ENCODE assay signal across 11 cellular contexts in the genomic region with DNA sequence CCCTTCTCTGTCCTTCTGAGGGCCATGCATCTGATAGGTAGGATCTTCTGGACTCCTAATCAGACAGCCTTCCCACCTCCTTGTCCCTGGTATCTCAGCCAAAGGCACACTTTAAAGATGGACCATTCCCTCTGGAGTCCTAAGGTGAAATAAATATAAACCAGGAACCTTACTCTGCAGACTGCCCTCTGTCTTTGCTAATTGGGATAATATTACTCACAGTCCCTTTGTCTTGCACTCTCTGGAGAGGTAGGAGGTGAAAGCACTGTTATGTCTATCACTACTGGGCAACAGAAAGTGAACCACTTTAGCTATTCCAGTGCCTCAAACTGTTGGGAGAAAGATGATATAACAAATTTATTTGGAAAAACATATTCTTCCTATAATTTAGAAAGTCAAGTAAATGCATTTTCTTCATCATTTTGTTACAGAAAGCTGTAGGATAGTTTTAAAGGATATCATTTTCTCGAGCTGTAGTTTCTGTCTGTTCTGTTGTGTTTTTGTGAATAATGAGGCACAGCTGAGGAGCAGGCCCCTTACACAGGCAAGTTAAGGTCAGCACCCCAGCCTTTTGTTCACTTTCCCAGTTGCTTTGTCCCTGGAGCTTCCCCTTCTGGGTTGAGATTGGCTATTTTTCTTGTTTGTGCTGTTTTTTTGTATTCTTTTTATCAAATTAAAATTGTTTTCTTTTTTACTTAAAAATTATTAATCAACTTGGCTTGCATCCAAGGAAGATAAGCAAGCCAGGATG.
DNase-seq lines count a peak whose midpoint lies in the region; ATAC-seq and TF ChIP-seq lines count a peak whose summit lies in the region.
"Had no signal": no experiment of that assay in that cellular context is flagged by ENCODE, and none has a peak within 500 bp of the region (broad histone marks: within the 10 kb centered on the region; RNA-seq: fewer than 3 reads in every experiment).

No MANE protein-coding gene starts in this region.

- H3K27ac ChIP-seq in HEK293 (ENCODE audit: extremely low read depth, low read depth, low read length), result no peak overlapping the region

- no peaks in the 10 kb centered on the region for H3K4me1 Mint-ChIP-seq in stimulated activated effector memory CD8-positive, alpha-beta T cell treated with anti-CD3 and anti-CD28 coated beads, Interleukin-12 subunit alpha, Interleukin-12 subunit beta, amount 100 ng/mL, for 72 hours
- H3K4me1 Mint-ChIP-seq in stimulated activated naive B cell treated with anti-CD40 and anti-IgM and Interleukin-4, amounts not matched to agents 10 μg/mL and 1 μg/mL and 100 μg/mL, for 72 hours, result no peaks in the 10 kb centered on the region
- H3K4me1 Mint-ChIP-seq in activated naive CD4-positive, alpha-beta T cell treated with anti-CD3 and anti-CD28 coated beads, Interleukin-2, amount 10 ng/mL, durations not matched to agents 7 days and 5 days, result no peaks in the 10 kb centered on the region
- H3K4me1 Mint-ChIP-seq: activated naive CD4-positive, alpha-beta T cell treated with anti-CD3 and anti-CD28 coated beads, Interleukin-2, amount 50 U/mL, for 24 hours had no signal

- ATAC-seq in left lobe of liver (peak; percentile 29), GM18907 (IDR thresholded peaks at IDR 0.05; ENCODE audit: unreplicated experiment) (no peak)
- ATAC-seq in stimulated activated effector memory CD8-positive, alpha-beta T cell treated with anti-CD3 and anti-CD28 coated beads, Interleukin-12 subunit alpha, Interleukin-12 subunit beta, amount 100 ng/mL, for 72 hours, result peak; percentile 34
- ATAC-seq in stimulated activated naive B cell treated with anti-CD40 and anti-IgM and Interleukin-4, amounts not matched to agents 10 μg/mL and 1 μg/mL and 100 μg/mL, for 72 hours (replicated peaks), result no peak

- POLR2A ChIA-PET in HEK293 (lab: Yijun Ruan, JAX), result no interaction called here

- 0 out of 2 replicates have a peak, but pooled peaks cover 4% of the 10 kb centered on the region for H3K4me1 ChIP-seq in HEK293 (ENCODE audit: control insufficient read depth, insufficient read depth, low read length)

- H3K27ac Mint-ChIP-seq in stimulated activated effector memory CD8-positive, alpha-beta T cell treated with anti-CD3 and anti-CD28 coated beads, Interleukin-12 subunit alpha, Interleukin-12 subunit beta, amount 100 ng/mL, for 72 hours, result no peak overlapping the region
- H3K27ac Mint-ChIP-seq in stimulated activated naive B cell treated with anti-CD40 and anti-IgM and Interleukin-4, amounts not matched to agents 10 μg/mL and 1 μg/mL and 100 μg/mL, for 72 hours, result no peak overlapping the region
- H3K27ac Mint-ChIP-seq in activated naive CD4-positive, alpha-beta T cell treated with anti-CD3 and anti-CD28 coated beads, Interleukin-2, amount 10 ng/mL, durations not matched to agents 7 days and 5 days, result no peak overlapping the region
- H3K27ac Mint-ChIP-seq: activated naive CD4-positive, alpha-beta T cell treated with anti-CD3 and anti-CD28 coated beads, Interleukin-2, amount 50 U/mL, for 24 hours had no signal

- TF ChIP-seq CTCF in HEK293 (tag by site-specific recombination; IDR thresholded peaks at IDR 0.05), result no peak
- peak; percentile 18 for TF ChIP-seq CTCF in choroid plexus epithelial cell (conservative IDR thresholded peaks at IDR 0.05; ENCODE audit: low read depth, low read length)

- no peaks in the 10 kb centered on the region for H3K9me3 ChIP-seq in HEK293 (ENCODE audit: control insufficient read depth, insufficient read depth, low read depth, low read length)

- DNase-seq in choroid plexus epithelial cell (ENCODE audit: low read depth), result no peak
- no peak for DNase-seq in left lobe of liver (ENCODE audit: low spot score)
- no peak for DNase-seq in stimulated activated effector memory CD8-positive, alpha-beta T cell treated with anti-CD3 and anti-CD28 coated beads, Interleukin-12 subunit alpha, Interleukin-12 subunit beta, amount 100 ng/mL, for 72 hours (ENCODE audit: low spot score in 2 of 2)
- no peak for DNase-seq in stimulated activated naive B cell treated with anti-CD40 and anti-IgM and Interleukin-4, amounts not matched to agents 10 μg/mL and 1 μg/mL and 100 μg/mL, for 72 hours
- no peak for DNase-seq in ureter (ENCODE audit: low spot score)
- DNase-seq in activated naive CD4-positive, alpha-beta T cell treated with anti-CD3 and anti-CD28 coated beads, Interleukin-2, amount 10 ng/mL, durations not matched to agents 7 days and 5 days, result no peak
- DNase-seq: NCI-H1417 treated with DMSO at 0.1 percent for 48 hours, NCI-H526 treated with DMSO at 0.1 percent for 48 hours had no signal

- peaks cover 0 to 5% of the 10 kb centered on the region in 2 donors for H3K27me3 Mint-ChIP-seq in stimulated activated naive B cell treated with anti-CD40 and anti-IgM and Interleukin-4, amounts not matched to agents 10 μg/mL and 1 μg/mL and 100 μg/mL, for 72 hours
- peaks cover 5% of the 10 kb centered on the region for H3K27me3 Mint-ChIP-seq in activated naive CD4-positive, alpha-beta T cell treated with anti-CD3 and anti-CD28 coated beads, Interleukin-2, amount 10 ng/mL, durations not matched to agents 7 days and 5 days

- no peak overlapping the region for H3K4me3 Mint-ChIP-seq in stimulated activated effector memory CD8-positive, alpha-beta T cell treated with anti-CD3 and anti-CD28 coated beads, Interleukin-12 subunit alpha, Interleukin-12 subunit beta, amount 100 ng/mL, for 72 hours
- H3K4me3 Mint-ChIP-seq in stimulated activated naive B cell treated with anti-CD40 and anti-IgM and Interleukin-4, amounts not matched to agents 10 μg/mL and 1 μg/mL and 100 μg/mL, for 72 hours, result no peak overlapping the region
- H3K4me3 Mint-ChIP-seq in activated naive CD4-positive, alpha-beta T cell treated with anti-CD3 and anti-CD28 coated beads, Interleukin-2, amount 10 ng/mL, durations not matched to agents 7 days and 5 days, result no peak overlapping the region
- H3K4me3 Mint-ChIP-seq: activated naive CD4-positive, alpha-beta T cell treated with anti-CD3 and anti-CD28 coated beads, Interleukin-2, amount 50 U/mL, for 24 hours had no signal

- no peaks in the 10 kb centered on the region for H3K36me3 ChIP-seq in HEK293 (ENCODE audit: control insufficient read depth in 2 of 2, insufficient read depth in 1 of 2, low read length in 2 of 2)

- no peaks in the 10 kb centered on the region for H3K36me3 Mint-ChIP-seq in stimulated activated effector memory CD8-positive, alpha-beta T cell treated with anti-CD3 and anti-CD28 coated beads, Interleukin-12 subunit alpha, Interleukin-12 subunit beta, amount 100 ng/mL, for 72 hours
- no peaks in the 10 kb centered on the region for H3K36me3 Mint-ChIP-seq in stimulated activated naive B cell treated with anti-CD40 and anti-IgM and Interleukin-4, amounts not matched to agents 10 μg/mL and 1 μg/mL and 100 μg/mL, for 72 hours
- no peaks in the 10 kb centered on the region for H3K36me3 Mint-ChIP-seq in activated naive CD4-positive, alpha-beta T cell treated with anti-CD3 and anti-CD28 coated beads, Interleukin-2, amount 10 ng/mL, durations not matched to agents 7 days and 5 days
- H3K36me3 Mint-ChIP-seq: activated naive CD4-positive, alpha-beta T cell treated with anti-CD3 and anti-CD28 coated beads, Interleukin-2, amount 50 U/mL, for 24 hours had no signal

- CTCF ChIA-PET in HEK293 (lab: Yijun Ruan, JAX), result interaction anchor here (0.6 to 1.5 kb wide), 5 partner anchors 13 to 401 kb away, joined by 3 to 9 read pairs (median 4); no protein-coding TSS in a partner anchor
- CTCF ChIA-PET in activated naive CD4-positive, alpha-beta T cell treated with anti-CD3 and anti-CD28 coated beads, Interleukin-2, amount 10 ng/mL, durations not matched to agents 7 days and 5 days (lab: Charles Lee), result no interaction called here

- H3K4me3 ChIP-seq in HEK293 (ENCODE audit: low read depth, low read length), result no peak overlapping the region
- no peak overlapping the region for H3K4me3 ChIP-seq in choroid plexus epithelial cell (ENCODE audit: low read depth, low read length)

- no peaks in the 10 kb centered on the region for H3K9me3 Mint-ChIP-seq in stimulated activated effector memory CD8-positive, alpha-beta T cell treated with anti-CD3 and anti-CD28 coated beads, Interleukin-12 subunit alpha, Interleukin-12 subunit beta, amount 100 ng/mL, for 72 hours
- H3K9me3 Mint-ChIP-seq in stimulated activated naive B cell treated with anti-CD40 and anti-IgM and Interleukin-4, amounts not matched to agents 10 μg/mL and 1 μg/mL and 100 μg/mL, for 72 hours, result no peaks in the 10 kb centered on the region
- no peaks in the 10 kb centered on the region for H3K9me3 Mint-ChIP-seq in activated naive CD4-positive, alpha-beta T cell treated with anti-CD3 and anti-CD28 coated beads, Interleukin-2, amount 10 ng/mL, durations not matched to agents 7 days and 5 days
- H3K9me3 Mint-ChIP-seq: activated naive CD4-positive, alpha-beta T cell treated with anti-CD3 and anti-CD28 coated beads, Interleukin-2, amount 50 U/mL, for 24 hours had no signal

TF ChIP-seq in HEK293, 187 proteins besides CTCF, POLR2A, EP300 and RAD21:
- peak; percentile 82; the same call in 1 of the 2 replicates for TF ChIP-seq ZNF266 (tag by site-specific recombination; IDR thresholded peaks at IDR 0.05; ENCODE audit: low read depth)
- no peak for TF ChIP-seq KLF9 (tag by site-specific recombination; IDR thresholded peaks at IDR 0.05; ENCODE audit: low read depth)
- no peak for TF ChIP-seq ZBTB48 (tag by site-specific recombination; IDR thresholded peaks at IDR 0.05)
TF ChIP-seq in HEK293: peak in this region for 1.

Comparison
In these comparisons a context has a peak if more than half of its experiments do, and no peak if none do; other contexts are left out.
1. ATAC-seq: peak in left lobe of liver (single experiment) and stimulated activated effector memory CD8-positive, alpha-beta T cell treated with anti-CD3 and anti-CD28 coated beads, Interleukin-12 subunit alpha, Interleukin-12 subunit beta, amount 100 ng/mL, for 72 hours (single experiment); none in stimulated activated naive B cell treated with anti-CD40 and anti-IgM and Interleukin-4, amounts not matched to agents 10 μg/mL and 1 μg/mL and 100 μg/mL, for 72 hours (0 of 2) and GM18907 (single experiment).